8 cellular contexts compared by ENCODE assay signal in genomic region chr17:51164911-51165679, GRCh38. TPM values are rescaled to one million over a fixed set of nuclear protein-coding genes. Genes with fewer than 3 reads are reported as not detected.
A peak's percentile ranks its signal among the peaks of the same experiment; 100 is the strongest.
DNase-seq lines count a peak whose midpoint lies in the region; ATAC-seq and TF ChIP-seq lines count a peak whose summit lies in the region.

No MANE protein-coding gene starts in this region.

- no peak for ATAC-seq in GM18907 (IDR thresholded peaks at IDR 0.05; ENCODE audit: unreplicated experiment)

- TF ChIP-seq CTCF in MCF 10A (IDR thresholded peaks at IDR 0.05; ENCODE audit: unreplicated experiment): no peak

- peak overlapping the region; percentile 100 for H3K27ac Mint-ChIP-seq in MCF 10A (ENCODE audit: low read depth, unreplicated experiment)

- BruUV-seq in MCF 10A (replicated peaks; lab: Mats Ljungman, UMichigan): no TSS peak

- peak overlapping the region; percentile 99 for H3K4me3 Mint-ChIP-seq in MCF 10A (ENCODE audit: unreplicated experiment)

- H3K36me3 ChIP-seq in mucosa of rectum (ENCODE audit: control insufficient read depth in 2 of 2, insufficient read depth in 2 of 2, low read length in 2 of 2): peaks cover 11 to 22% of the 10 kb centered on the region in 2 donors

- H3K4me1 Mint-ChIP-seq in MCF 10A (ENCODE audit: insufficient read depth, unreplicated experiment): peaks cover 30% of the 10 kb centered on the region

- H3K27me3 ChIP-seq in mucosa of rectum (ENCODE audit: control insufficient read depth in 2 of 2, insufficient read depth in 2 of 2, low read length in 2 of 2): no peaks in the 10 kb centered on the region

- intact Hi-C loops in MCF 10A (cut with micrococcal nuclease): no loop called here

- DNase-seq in DMS53 treated with DMSO at 0.1 percent for 48 hours (lab: John Stamatoyannopoulos, UW; ENCODE audit: unreplicated experiment) (peak; percentile 61), NCI-H146 (lab: John Stamatoyannopoulos, UW) (peak; percentile 77), MCF 10A (ENCODE audit: unreplicated experiment) (no peak), DMS114 treated with DMSO at 0.1 percent for 48 hours (lab: John Stamatoyannopoulos, UW; ENCODE audit: unreplicated experiment) (no peak), SW 1271 (lab: John Stamatoyannopoulos, UW) (no peak), MV-4-11 (lab: John Stamatoyannopoulos, UW) (no peak)

- H3K36me3 Mint-ChIP-seq in MCF 10A (ENCODE audit: insufficient read depth, unreplicated experiment): peaks cover 78% of the 10 kb centered on the region

- H3K4me1 ChIP-seq in mucosa of rectum (ENCODE audit: control insufficient read depth in 2 of 2, insufficient read depth in 2 of 2, low read length in 2 of 2): peaks cover 11 to 14% of the 10 kb centered on the region in 2 donors

- peak overlapping the region; percentile 91 to 96 for H3K27ac ChIP-seq in mucosa of rectum (ENCODE audit: low read depth in 2 of 2, low read length in 2 of 2)

- CTCF ChIA-PET in MCF 10A (lab: Yijun Ruan, JAX): interaction anchor here (0.5 to 1.2 kb wide), 7 partner anchors 8 to 1495 kb away, joined by 3 to 6 read pairs (median 5); partner anchors contain the start of gene NME1

- H3K27me3 Mint-ChIP-seq in MCF 10A (ENCODE audit: insufficient read depth, unreplicated experiment): no peaks in the 10 kb centered on the region

- peak overlapping the region; percentile 92 to 97 for H3K9ac ChIP-seq in mucosa of rectum (ENCODE audit: low read depth in 1 of 2, low read length in 2 of 2)

- no peaks in the 10 kb centered on the region for H3K9me3 Mint-ChIP-seq in MCF 10A (ENCODE audit: unreplicated experiment)

- H3K4me3 ChIP-seq in mucosa of rectum (ENCODE audit: low read length in 2 of 2): peak overlapping the region; percentile 89 to 90

- POLR2A ChIA-PET in MCF 10A (lab: Yijun Ruan, JAX): interaction anchor here (0.7 to 2.6 kb wide), 13 partner anchors 11 to 299 kb away, joined by 3 to 58 read pairs (median 5); partner anchors contain the start of genes MBTD1, NME1, SPAG9 and TOB1

- no peaks in the 10 kb centered on the region for H3K9me3 ChIP-seq in mucosa of rectum (ENCODE audit: control insufficient read depth in 2 of 2, low read length in 2 of 2)

RNA-seq across cellular contexts. Expression of gene NME2, which starts 1.1 kb away (rescaled TPM):
- 1,004 and 1,033 TPM in 2 replicates for total RNA-seq in MCF 10A (2022)

RNA-seq across cellular contexts. Expression of gene NME1, which starts 11.7 kb away (rescaled TPM):
- total RNA-seq in MCF 10A (2022): 268 and 324 TPM in 2 replicates

RNA-seq across cellular contexts. Expression of gene SPAG9, which starts 44.4 kb away (rescaled TPM):
- total RNA-seq in MCF 10A (2022): 78.5 and 93.9 TPM in 2 replicates

Comparison
In these comparisons a context has a peak if more than half of its experiments do, and no peak if none do; other contexts are left out.
1. DNase-seq: peak in DMS53 treated with DMSO at 0.1 percent for 48 hours (single experiment) and NCI-H146 (single experiment); none in MCF 10A (single experiment), DMS114 treated with DMSO at 0.1 percent for 48 hours (single experiment), SW 1271 (0 of 2) and MV-4-11 (single experiment).